Comparison of ENCODE assay signal across 8 cellular contexts in genomic region chr1:74197657-74198552, GRCh38. TPM values are rescaled to one million over a fixed set of nuclear protein-coding genes. Genes with fewer than 3 reads are reported as not detected.
DNase-seq lines count a peak whose midpoint lies in the region; ATAC-seq and TF ChIP-seq lines count a peak whose summit lies in the region.

FPGT (plus strand) TSS chr1:74198242; CDS start chr1:74198279, 37 bp downstream.
LRRIQ3 (minus strand) TSS chr1:74198176; CDS start chr1:74183684, 14,492 bp downstream.

- intact Hi-C loops in activated CD4-positive, alpha-beta T cell treated with anti-CD3 and anti-CD28 coated beads, Interleukin-2, amount 10 ng/mL, durations not matched to agents 24 days and 14 days (cut with micrococcal nuclease): loop anchor here (2.0 kb wide), 1 partner anchor 535 kb away; the partner anchor contains the start of genes CRYZ and TYW3

- H3K4me3 Mint-ChIP-seq in activated CD4-positive, alpha-beta T cell treated with anti-CD3 and anti-CD28 coated beads, Interleukin-2, amount 10 ng/mL, durations not matched to agents 24 days and 14 days: peak within 1 kb of the TSS; percentile 89

- DNase-seq in NCI-H526 (lab: John Stamatoyannopoulos, UW) (peak; percentile 87 to 96), coronary artery (ENCODE audit: low spot score) (peak; percentile 97)
- DNase-seq in activated CD4-positive, alpha-beta T cell treated with anti-CD3 and anti-CD28 coated beads, Interleukin-2, amount 10 ng/mL, durations not matched to agents 24 days and 14 days: peak; percentile 99
- peak; percentile 85 to 93 (median 92) for DNase-seq in stimulated activated CD4-positive, alpha-beta T cell treated with anti-CD3 and anti-CD28 coated beads, Interleukin-1b, Interleukin-23, amount 100 ng/mL, for 24 hours (ENCODE audit: low read depth in 4 of 4, low spot score in 1 of 4)

- peaks cover 0 to 4% (median 0%) of the 10 kb centered on the region in 11 experiments; a peak in 1 of 22 replicates for H3K9me3 ChIP-seq in BLaER1 treated with 17β-estradiol and CSF1 and Interleukin-3, amounts not matched to agents 10 nM and 100 nM (replicated peaks in 1 of 11)

- peaks cover 12% of the 10 kb centered on the region for H3K36me3 Mint-ChIP-seq in activated CD4-positive, alpha-beta T cell treated with anti-CD3 and anti-CD28 coated beads, Interleukin-2, amount 10 ng/mL, durations not matched to agents 24 days and 14 days (ENCODE audit: low read depth)

- peaks cover 0 to 33% (median 2%) of the 10 kb centered on the region in 11 experiments; a peak in 7 of 22 replicates for H3K36me3 ChIP-seq in BLaER1 treated with 17β-estradiol and CSF1 and Interleukin-3, amounts not matched to agents 10 nM and 100 nM

- ATAC-seq in GM19328 (IDR thresholded peaks at IDR 0.05; ENCODE audit: unreplicated experiment) (peak; percentile 94), HG03469 (IDR thresholded peaks at IDR 0.05; ENCODE audit: unreplicated experiment) (peak; percentile 88)

- peaks cover 7 to 16% (median 13%) of the 10 kb centered on the region in 10 experiments; a peak in 18 of 20 replicates for H3K4me1 ChIP-seq in BLaER1 treated with 17β-estradiol and CSF1 and Interleukin-3, amounts not matched to agents 10 nM and 100 nM

- H3K9ac ChIP-seq in BLaER1 treated with 17β-estradiol and CSF1 and Interleukin-3, amounts not matched to agents 10 nM and 100 nM: peak within 1 kb of the TSS; percentile 69 to 84 (median 79)

- H3K4me2 ChIP-seq in BLaER1 treated with 17β-estradiol and CSF1 and Interleukin-3, amounts not matched to agents 10 nM and 100 nM: peak within 1 kb of the TSS; percentile 69 to 93 (median 80)

- peak within 1 kb of the TSS; percentile 93 for H3K27ac Mint-ChIP-seq in activated CD4-positive, alpha-beta T cell treated with anti-CD3 and anti-CD28 coated beads, Interleukin-2, amount 10 ng/mL, durations not matched to agents 24 days and 14 days

- no peaks in the 10 kb centered on the region for H3K9me3 Mint-ChIP-seq in activated CD4-positive, alpha-beta T cell treated with anti-CD3 and anti-CD28 coated beads, Interleukin-2, amount 10 ng/mL, durations not matched to agents 24 days and 14 days

- H3K27me3 Mint-ChIP-seq in activated CD4-positive, alpha-beta T cell treated with anti-CD3 and anti-CD28 coated beads, Interleukin-2, amount 10 ng/mL, durations not matched to agents 24 days and 14 days: peaks cover 5% of the 10 kb centered on the region

- no peak for TF ChIP-seq CTCF in coronary artery (IDR thresholded peaks at IDR 0.05)

- peak within 1 kb of the TSS; percentile 60 to 88 (median 75) for H3K27ac ChIP-seq in BLaER1 treated with 17β-estradiol and CSF1 and Interleukin-3, amounts not matched to agents 10 nM and 100 nM
- H3K27ac ChIP-seq in coronary artery: peak within 1 kb of the TSS; percentile 86 to 89
- peak within 1 kb of the TSS; percentile 86 for H3K27ac ChIP-seq in layer of hippocampus (ENCODE audit: low read depth, low read length)

- peaks cover 19% of the 10 kb centered on the region for H3K4me1 Mint-ChIP-seq in activated CD4-positive, alpha-beta T cell treated with anti-CD3 and anti-CD28 coated beads, Interleukin-2, amount 10 ng/mL, durations not matched to agents 24 days and 14 days

- H4K20me1 ChIP-seq in BLaER1 treated with 17β-estradiol and CSF1 and Interleukin-3, amounts not matched to agents 10 nM and 100 nM: no peaks in the 10 kb centered on the region

- peak within 1 kb of the TSS; percentile 59 to 76 (median 66) for H3K4me3 ChIP-seq in BLaER1 treated with 17β-estradiol and CSF1 and Interleukin-3, amounts not matched to agents 10 nM and 100 nM
- peak within 1 kb of the TSS; percentile 72 for H3K4me3 ChIP-seq in coronary artery

- no peaks in the 10 kb centered on the region for H3K27me3 ChIP-seq in BLaER1 treated with 17β-estradiol and CSF1 and Interleukin-3, amounts not matched to agents 10 nM and 100 nM
- no peaks in the 10 kb centered on the region for H3K27me3 ChIP-seq in layer of hippocampus (ENCODE audit: control insufficient read depth, insufficient read depth, low read length)

RNA-seq across cellular contexts. Expression of gene FPGT, which starts in this region (rescaled TPM):
- 11.0 and 11.6 TPM in 2 replicates for total RNA-seq in activated CD4-positive, alpha-beta T cell treated with anti-CD3 and anti-CD28 coated beads, Interleukin-2, amount 10 ng/mL, durations not matched to agents 24 days and 14 days

RNA-seq across cellular contexts. Expression of gene LRRIQ3, which starts in this region (rescaled TPM):
- 0.17 and 0.35 TPM in 2 replicates for total RNA-seq in activated CD4-positive, alpha-beta T cell treated with anti-CD3 and anti-CD28 coated beads, Interleukin-2, amount 10 ng/mL, durations not matched to agents 24 days and 14 days

Comparison
In these comparisons a context has a peak if more than half of its experiments do, and no peak if none do; other contexts are left out.
1. Peak in every context shown above with its lines: DNase-seq, ATAC-seq, H3K4me3 ChIP-seq and H3K27ac ChIP-seq.